ENCODE assay signal across 1 cellular context in the genomic region with DNA sequence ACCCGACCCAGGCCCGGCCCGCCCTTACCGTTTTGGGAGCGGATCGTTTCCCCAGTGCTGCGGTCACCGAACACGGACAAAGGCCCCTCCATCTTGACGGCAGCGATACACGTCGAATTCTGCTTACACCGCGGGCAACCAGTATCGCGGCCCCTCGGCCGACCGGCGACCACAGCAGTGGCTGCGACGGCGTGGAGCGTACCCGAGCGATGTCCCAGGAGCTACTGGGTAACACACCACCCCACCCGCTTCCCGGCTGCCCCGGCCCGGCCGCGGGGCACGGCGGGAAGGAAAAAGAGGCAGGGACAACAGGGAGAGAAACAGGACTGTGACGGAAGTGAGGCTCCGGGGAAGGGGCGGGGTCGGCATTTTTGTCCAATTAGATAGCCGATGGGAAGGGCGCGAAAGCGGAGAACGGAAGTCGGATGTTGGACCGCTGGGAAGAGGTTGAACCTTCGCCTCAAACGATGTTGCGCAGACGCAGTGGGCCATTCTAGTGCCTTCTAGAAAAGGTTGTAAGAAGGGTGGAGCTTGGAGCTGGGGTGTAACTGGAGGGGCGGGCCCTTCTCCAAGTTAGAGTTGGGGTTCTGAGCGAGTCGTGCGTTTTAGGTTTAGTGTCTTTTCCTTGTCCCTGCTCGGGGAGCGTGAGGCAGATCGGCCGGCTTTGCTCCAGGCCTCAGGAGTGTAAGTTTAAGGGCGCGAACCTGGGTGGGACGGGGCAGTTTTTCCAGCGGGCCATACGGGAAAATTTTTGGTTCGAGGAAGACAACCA.
TF ChIP-seq lines count a peak whose summit lies in the region.

A gene (minus strand): TSS at position 226 of the 772 bp plus-strand sequence. CDS start 134 bp downstream, at position 92.

TF ChIP-seq in HepG2, 621 proteins besides CTCF, POLR2A, EP300 and RAD21 (continued from another document and continues in another):
- TF ChIP-seq, protein P1, sequence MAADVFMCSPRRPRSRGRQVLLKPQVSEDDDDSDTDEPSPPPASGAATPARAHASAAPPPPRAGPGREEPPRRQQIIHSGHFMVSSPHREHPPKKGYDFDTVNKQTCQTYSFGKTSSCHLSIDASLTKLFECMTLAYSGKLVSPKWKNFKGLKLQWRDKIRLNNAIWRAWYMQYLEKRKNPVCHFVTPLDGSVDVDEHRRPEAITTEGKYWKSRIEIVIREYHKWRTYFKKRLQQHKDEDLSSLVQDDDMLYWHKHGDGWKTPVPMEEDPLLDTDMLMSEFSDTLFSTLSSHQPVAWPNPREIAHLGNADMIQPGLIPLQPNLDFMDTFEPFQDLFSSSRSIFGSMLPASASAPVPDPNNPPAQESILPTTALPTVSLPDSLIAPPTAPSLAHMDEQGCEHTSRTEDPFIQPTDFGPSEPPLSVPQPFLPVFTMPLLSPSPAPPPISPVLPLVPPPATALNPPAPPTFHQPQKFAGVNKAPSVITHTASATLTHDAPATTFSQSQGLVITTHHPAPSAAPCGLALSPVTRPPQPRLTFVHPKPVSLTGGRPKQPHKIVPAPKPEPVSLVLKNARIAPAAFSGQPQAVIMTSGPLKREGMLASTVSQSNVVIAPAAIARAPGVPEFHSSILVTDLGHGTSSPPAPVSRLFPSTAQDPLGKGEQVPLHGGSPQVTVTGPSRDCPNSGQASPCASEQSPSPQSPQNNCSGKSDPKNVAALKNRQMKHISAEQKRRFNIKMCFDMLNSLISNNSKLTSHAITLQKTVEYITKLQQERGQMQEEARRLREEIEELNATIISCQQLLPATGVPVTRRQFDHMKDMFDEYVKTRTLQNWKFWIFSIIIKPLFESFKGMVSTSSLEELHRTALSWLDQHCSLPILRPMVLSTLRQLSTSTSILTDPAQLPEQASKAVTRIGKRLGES (CRISPR knock-in tag; IDR thresholded peaks at IDR 0.05; ENCODE audit: borderline replicate concordance): no peak
- TF ChIP-seq KLF15 (CRISPR knock-in tag; IDR thresholded peaks at IDR 0.05; ENCODE audit: borderline replicate concordance) (no peak; the same call in 1 of the 2 replicates), ZKSCAN8 (CRISPR knock-in tag; IDR thresholded peaks at IDR 0.05; ENCODE audit: borderline replicate concordance) (0 out of 2 replicates have a peak, but pooled peaks have one; percentile 9), ZNF274 (CRISPR knock-in tag; IDR thresholded peaks at IDR 0.05) (no peak; the same call in 1 of the 2 replicates), ZNF232 (CRISPR knock-in tag; IDR thresholded peaks at IDR 0.05; ENCODE audit: borderline replicate concordance) (peak; percentile 84), ZSCAN22 (CRISPR knock-in tag; IDR thresholded peaks at IDR 0.05) (no peak), JUNB (CRISPR knock-in tag; IDR thresholded peaks at IDR 0.05; ENCODE audit: borderline replicate concordance) (peak; percentile 51), MAFF (IDR thresholded peaks at IDR 0.05; ENCODE audit: low read depth, low read length) (0 out of 2 replicates have a peak, but pooled peaks have one; percentile 19), NFKB2 (CRISPR knock-in tag; IDR thresholded peaks at IDR 0.05; ENCODE audit: borderline replicate concordance) (peak; percentile 90; the same call in 1 of the 2 replicates), RFX1 (IDR thresholded peaks at IDR 0.05) (no peak), NFYB (CRISPR knock-in tag; IDR thresholded peaks at IDR 0.05) (peak; percentile 91), KMT2A (CRISPR knock-in tag; IDR thresholded peaks at IDR 0.05) (peak; percentile 95), ZBTB7A (CRISPR knock-in tag; IDR thresholded peaks at IDR 0.05) (no peak), ELF3 (CRISPR knock-in tag; IDR thresholded peaks at IDR 0.05) (peak; percentile 78; the same call in 1 of the 2 replicates), ZC3H4 (CRISPR knock-in tag; IDR thresholded peaks at IDR 0.05; ENCODE audit: borderline replicate concordance) (no peak; the same call in 1 of the 2 replicates), TCF7L2 (IDR thresholded peaks at IDR 0.05; ENCODE audit: low read depth, low read length) (no peak), ZNF780A (CRISPR knock-in tag; IDR thresholded peaks at IDR 0.05) (peak; percentile 89; the same call in 1 of the 2 replicates), JUND (CRISPR knock-in tag; IDR thresholded peaks at IDR 0.05) (no peak), NFE2L2 (IDR thresholded peaks at IDR 0.05; ENCODE audit: low read length) (no peak), TBL1XR1 (IDR thresholded peaks at IDR 0.05; ENCODE audit: borderline replicate concordance, low read length, partially characterized antibody) (no peak), ZNF556 (CRISPR knock-in tag; IDR thresholded peaks at IDR 0.05; ENCODE audit: borderline replicate concordance) (peak; percentile 13; the same call in 1 of the 2 replicates), ZNF713 (CRISPR knock-in tag; IDR thresholded peaks at IDR 0.05) (no peak; the same call in 1 of the 2 replicates), MAFK (conservative IDR thresholded peaks at IDR 0.05 in 1 of 2, IDR thresholded peaks at IDR 0.05 in 1 of 2; ENCODE audit: low read length in 2 of 2) (0 out of 4 replicates have a peak, but pooled peaks of 1 of the 2 experiments have one; percentile 7), SETDB1 (CRISPR knock-in tag; IDR thresholded peaks at IDR 0.05; ENCODE audit: borderline replicate concordance) (no peak), GTF3A (CRISPR knock-in tag; conservative IDR thresholded peaks at IDR 0.05) (0 out of 2 replicates have a peak, but pooled peaks have one; percentile 22), ZNF143 (CRISPR knock-in tag; IDR thresholded peaks at IDR 0.05) (peak; percentile 93), MEIS2 (CRISPR knock-in tag; IDR thresholded peaks at IDR 0.05) (no peak), ZNF460 (CRISPR knock-in tag; IDR thresholded peaks at IDR 0.05; ENCODE audit: borderline replicate concordance) (no peak)
- TF ChIP-seq, protein P2, sequence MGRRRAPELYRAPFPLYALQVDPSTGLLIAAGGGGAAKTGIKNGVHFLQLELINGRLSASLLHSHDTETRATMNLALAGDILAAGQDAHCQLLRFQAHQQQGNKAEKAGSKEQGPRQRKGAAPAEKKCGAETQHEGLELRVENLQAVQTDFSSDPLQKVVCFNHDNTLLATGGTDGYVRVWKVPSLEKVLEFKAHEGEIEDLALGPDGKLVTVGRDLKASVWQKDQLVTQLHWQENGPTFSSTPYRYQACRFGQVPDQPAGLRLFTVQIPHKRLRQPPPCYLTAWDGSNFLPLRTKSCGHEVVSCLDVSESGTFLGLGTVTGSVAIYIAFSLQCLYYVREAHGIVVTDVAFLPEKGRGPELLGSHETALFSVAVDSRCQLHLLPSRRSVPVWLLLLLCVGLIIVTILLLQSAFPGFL (CRISPR knock-in tag; IDR thresholded peaks at IDR 0.05): no peak
- TF ChIP-seq, protein P3, sequence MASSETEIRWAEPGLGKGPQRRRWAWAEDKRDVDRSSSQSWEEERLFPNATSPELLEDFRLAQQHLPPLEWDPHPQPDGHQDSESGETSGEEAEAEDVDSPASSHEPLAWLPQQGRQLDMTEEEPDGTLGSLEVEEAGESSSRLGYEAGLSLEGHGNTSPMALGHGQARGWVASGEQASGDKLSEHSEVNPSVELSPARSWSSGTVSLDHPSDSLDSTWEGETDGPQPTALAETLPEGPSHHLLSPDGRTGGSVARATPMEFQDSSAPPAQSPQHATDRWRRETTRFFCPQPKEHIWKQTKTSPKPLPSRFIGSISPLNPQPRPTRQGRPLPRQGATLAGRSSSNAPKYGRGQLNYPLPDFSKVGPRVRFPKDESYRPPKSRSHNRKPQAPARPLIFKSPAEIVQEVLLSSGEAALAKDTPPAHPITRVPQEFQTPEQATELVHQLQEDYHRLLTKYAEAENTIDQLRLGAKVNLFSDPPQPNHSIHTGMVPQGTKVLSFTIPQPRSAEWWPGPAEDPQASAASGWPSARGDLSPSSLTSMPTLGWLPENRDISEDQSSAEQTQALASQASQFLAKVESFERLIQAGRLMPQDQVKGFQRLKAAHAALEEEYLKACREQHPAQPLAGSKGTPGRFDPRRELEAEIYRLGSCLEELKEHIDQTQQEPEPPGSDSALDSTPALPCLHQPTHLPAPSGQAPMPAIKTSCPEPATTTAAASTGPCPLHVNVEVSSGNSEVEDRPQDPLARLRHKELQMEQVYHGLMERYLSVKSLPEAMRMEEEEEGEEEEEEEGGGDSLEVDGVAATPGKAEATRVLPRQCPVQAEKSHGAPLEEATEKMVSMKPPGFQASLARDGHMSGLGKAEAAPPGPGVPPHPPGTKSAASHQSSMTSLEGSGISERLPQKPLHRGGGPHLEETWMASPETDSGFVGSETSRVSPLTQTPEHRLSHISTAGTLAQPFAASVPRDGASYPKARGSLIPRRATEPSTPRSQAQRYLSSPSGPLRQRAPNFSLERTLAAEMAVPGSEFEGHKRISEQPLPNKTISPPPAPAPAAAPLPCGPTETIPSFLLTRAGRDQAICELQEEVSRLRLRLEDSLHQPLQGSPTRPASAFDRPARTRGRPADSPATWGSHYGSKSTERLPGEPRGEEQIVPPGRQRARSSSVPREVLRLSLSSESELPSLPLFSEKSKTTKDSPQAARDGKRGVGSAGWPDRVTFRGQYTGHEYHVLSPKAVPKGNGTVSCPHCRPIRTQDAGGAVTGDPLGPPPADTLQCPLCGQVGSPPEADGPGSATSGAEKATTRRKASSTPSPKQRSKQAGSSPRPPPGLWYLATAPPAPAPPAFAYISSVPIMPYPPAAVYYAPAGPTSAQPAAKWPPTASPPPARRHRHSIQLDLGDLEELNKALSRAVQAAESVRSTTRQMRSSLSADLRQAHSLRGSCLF (CRISPR knock-in tag; IDR thresholded peaks at IDR 0.05; ENCODE audit: borderline replicate concordance): no peak
- TF ChIP-seq, protein P4, sequence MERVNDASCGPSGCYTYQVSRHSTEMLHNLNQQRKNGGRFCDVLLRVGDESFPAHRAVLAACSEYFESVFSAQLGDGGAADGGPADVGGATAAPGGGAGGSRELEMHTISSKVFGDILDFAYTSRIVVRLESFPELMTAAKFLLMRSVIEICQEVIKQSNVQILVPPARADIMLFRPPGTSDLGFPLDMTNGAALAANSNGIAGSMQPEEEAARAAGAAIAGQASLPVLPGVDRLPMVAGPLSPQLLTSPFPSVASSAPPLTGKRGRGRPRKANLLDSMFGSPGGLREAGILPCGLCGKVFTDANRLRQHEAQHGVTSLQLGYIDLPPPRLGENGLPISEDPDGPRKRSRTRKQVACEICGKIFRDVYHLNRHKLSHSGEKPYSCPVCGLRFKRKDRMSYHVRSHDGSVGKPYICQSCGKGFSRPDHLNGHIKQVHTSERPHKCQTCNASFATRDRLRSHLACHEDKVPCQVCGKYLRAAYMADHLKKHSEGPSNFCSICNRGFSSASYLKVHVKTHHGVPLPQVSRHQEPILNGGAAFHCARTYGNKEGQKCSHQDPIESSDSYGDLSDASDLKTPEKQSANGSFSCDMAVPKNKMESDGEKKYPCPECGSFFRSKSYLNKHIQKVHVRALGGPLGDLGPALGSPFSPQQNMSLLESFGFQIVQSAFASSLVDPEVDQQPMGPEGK (CRISPR knock-in tag; IDR thresholded peaks at IDR 0.05): peak; percentile 83
- TF ChIP-seq, protein P5, sequence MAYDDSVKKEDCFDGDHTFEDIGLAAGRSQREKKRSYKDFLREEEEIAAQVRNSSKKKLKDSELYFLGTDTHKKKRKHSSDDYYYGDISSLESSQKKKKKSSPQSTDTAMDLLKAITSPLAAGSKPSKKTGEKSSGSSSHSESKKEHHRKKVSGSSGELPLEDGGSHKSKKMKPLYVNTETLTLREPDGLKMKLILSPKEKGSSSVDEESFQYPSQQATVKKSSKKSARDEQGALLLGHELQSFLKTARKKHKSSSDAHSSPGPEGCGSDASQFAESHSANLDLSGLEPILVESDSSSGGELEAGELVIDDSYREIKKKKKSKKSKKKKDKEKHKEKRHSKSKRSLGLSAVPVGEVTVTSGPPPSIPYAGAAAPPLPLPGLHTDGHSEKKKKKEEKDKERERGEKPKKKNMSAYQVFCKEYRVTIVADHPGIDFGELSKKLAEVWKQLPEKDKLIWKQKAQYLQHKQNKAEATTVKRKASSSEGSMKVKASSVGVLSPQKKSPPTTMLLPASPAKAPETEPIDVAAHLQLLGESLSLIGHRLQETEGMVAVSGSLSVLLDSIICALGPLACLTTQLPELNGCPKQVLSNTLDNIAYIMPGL (CRISPR knock-in tag; IDR thresholded peaks at IDR 0.05; ENCODE audit: borderline replicate concordance in 1 of 2, low read depth in 1 of 2): peak; percentile 85 to 93; a peak in 3 of 4 replicates
- TF ChIP-seq, protein P6, sequence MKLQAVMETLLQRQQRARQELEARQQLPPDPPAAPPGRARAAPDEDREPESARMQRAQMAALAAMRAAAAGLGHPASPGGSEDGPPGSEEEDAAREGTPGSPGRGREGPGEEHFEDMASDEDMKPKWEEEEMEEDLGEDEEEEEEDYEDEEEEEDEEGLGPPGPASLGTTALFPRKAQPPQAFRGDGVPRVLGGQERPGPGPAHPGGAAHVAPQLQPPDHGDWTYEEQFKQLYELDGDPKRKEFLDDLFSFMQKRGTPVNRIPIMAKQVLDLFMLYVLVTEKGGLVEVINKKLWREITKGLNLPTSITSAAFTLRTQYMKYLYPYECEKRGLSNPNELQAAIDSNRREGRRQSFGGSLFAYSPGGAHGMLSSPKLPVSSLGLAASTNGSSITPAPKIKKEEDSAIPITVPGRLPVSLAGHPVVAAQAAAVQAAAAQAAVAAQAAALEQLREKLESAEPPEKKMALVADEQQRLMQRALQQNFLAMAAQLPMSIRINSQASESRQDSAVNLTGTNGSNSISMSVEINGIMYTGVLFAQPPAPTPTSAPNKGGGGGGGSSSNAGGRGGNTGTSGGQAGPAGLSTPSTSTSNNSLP (IDR thresholded peaks at IDR 0.05; ENCODE audit: low read depth, low read length): no peak
- TF ChIP-seq, protein P7, sequence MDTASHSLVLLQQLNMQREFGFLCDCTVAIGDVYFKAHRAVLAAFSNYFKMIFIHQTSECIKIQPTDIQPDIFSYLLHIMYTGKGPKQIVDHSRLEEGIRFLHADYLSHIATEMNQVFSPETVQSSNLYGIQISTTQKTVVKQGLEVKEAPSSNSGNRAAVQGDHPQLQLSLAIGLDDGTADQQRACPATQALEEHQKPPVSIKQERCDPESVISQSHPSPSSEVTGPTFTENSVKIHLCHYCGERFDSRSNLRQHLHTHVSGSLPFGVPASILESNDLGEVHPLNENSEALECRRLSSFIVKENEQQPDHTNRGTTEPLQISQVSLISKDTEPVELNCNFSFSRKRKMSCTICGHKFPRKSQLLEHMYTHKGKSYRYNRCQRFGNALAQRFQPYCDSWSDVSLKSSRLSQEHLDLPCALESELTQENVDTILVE (CRISPR knock-in tag; IDR thresholded peaks at IDR 0.05): peak; percentile 92
- TF ChIP-seq, protein P8, sequence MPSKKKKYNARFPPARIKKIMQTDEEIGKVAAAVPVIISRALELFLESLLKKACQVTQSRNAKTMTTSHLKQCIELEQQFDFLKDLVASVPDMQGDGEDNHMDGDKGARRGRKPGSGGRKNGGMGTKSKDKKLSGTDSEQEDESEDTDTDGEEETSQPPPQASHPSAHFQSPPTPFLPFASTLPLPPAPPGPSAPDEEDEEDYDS (CRISPR knock-in tag; IDR thresholded peaks at IDR 0.05): peak; percentile 85
